ENCODE assay signal across 20 cellular contexts in the genomic region with DNA sequence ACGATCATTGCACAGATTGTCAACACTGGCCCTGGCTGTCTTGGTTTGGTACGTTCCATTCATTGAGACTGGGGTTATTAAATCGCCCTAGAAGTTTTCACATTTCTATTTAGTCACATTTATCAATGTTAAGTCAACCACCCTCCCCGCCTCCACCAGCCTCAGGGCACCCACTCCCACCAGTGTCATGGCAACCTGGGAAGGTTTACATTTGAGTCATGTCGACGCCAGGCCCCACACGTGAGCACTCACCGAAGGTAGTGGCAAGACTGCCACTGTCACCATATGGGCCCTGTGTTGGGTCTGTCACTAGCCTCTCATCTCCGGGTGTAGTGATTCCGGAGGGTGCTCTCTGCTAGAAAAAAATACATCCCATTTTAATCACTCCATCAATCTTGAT.
"Had no signal": no experiment of that assay in that cellular context is flagged by ENCODE, and none has a peak within 500 bp of the region (broad histone marks: within the 10 kb centered on the region; RNA-seq: fewer than 3 reads in every experiment).

No MANE protein-coding gene starts in this region.

- H3K27ac ChIP-seq: SJSA1 had no signal

- DNase-seq: activated CD4-positive, alpha-beta T cell treated with anti-CD3 and anti-CD28 coated beads for 4 hours; activated CD8-positive, alpha-beta memory T cell treated with anti-CD3 and anti-CD28 coated beads, Interleukin-2, amount 50 U/mL, for 4 hours; activated CD8-positive, alpha-beta T cell treated with anti-CD3 and anti-CD28 coated beads for 36 hours; activated naive CD4-positive, alpha-beta T cell treated with Interleukin-2 at 50 U/mL for 16 hours; activated T-cell treated with anti-CD3 and anti-CD28 coated beads, Interleukin-2, amount 50 U/mL, for 72 hours; amygdala; Karpas-422; NCI-H146; NCI-H187 treated with DMSO at 0.1 percent for 48 hours; NCI-H2107; NCI-H2171 treated with DMSO at 0.1 percent for 48 hours; NCI-H226; NCI-H526; NCI-H82; SHP77; SW 1271 had no signal

- H3K27me3 ChIP-seq: SJSA1 had no signal

- H3K36me3 ChIP-seq: SJSA1 had no signal

- H3K4me3 ChIP-seq: K562, SJSA1 had no signal

- H3K9me3 ChIP-seq: SJSA1 had no signal

- ATAC-seq: activated CD4-positive, CD25-positive, alpha-beta regulatory T cell treated with anti-CD3 and anti-CD28 coated beads, Interleukin-2, amount 50 U/mL, for 24 hours; activated CD8-positive, alpha-beta T cell treated with anti-CD3 and anti-CD28 coated beads for 36 hours; activated T-cell treated with anti-CD3 and anti-CD28 coated beads, Interleukin-2, amount 50 U/mL, for 72 hours; K562; SK-N-SH treated with all-trans-retinoic acid at 6 μM for 48 hours had no signal

- H3K4me1 ChIP-seq: SJSA1 had no signal
